ENCODE assay signal across 8 cellular contexts in the genomic region with DNA sequence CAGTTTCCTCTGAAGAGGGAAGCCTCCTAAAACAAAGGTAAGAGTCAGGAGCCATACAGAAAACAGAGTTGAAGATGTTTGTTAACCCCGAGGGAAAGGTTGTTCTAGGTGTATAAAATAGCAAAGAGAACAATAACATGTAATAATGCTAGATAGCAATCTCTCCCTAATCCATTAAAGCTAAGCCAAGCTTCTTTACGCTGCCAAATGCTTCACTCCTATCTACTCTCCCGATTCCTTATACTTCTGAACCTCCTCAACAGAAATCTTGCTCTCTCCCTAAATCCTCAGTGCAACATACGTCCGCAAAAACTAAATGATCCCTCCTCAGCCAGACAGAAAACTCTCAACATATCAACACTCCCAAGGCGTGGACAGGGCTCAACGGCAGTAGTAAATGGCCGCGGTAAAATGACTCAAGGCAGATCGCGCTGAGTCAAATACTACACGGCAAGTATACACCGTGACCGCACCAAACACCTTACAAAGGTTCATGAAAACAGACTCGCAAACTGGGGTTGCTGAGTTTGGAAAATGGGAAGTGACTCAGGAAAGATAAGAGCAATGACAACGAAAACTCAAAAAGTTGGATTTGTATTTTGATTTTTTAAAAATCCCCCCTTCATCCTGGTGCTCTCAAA. TPM values are rescaled to one million over a fixed set of nuclear protein-coding genes. Genes with fewer than 3 reads are reported as not detected.
DNase-seq lines count a peak whose midpoint lies in the region; ATAC-seq and TF ChIP-seq lines count a peak whose summit lies in the region.

No MANE protein-coding gene starts in this region.

- H3K27ac Mint-ChIP-seq in activated naive CD8-positive, alpha-beta T cell treated with anti-CD3 and anti-CD28 coated beads, Interleukin-2, amount 50 U/mL, for 24 hours = peak overlapping the region; percentile 93
- H3K27ac Mint-ChIP-seq in progenitor cell of endocrine pancreas = peak overlapping the region; percentile 95

- TF ChIP-seq CTCF in HL-60 (IDR thresholded peaks at IDR 0.05; ENCODE audit: insufficient read depth, low read length) (no peak), heart right ventricle (IDR thresholded peaks at IDR 0.05) (no peak), progenitor cell of endocrine pancreas (IDR thresholded peaks at IDR 0.05; ENCODE audit: unreplicated experiment) (no peak)

- peaks cover 0 to 42% (median under 1%) of the 10 kb centered on the region in 9 donors for H3K36me3 ChIP-seq in heart right ventricle

- no peaks in the 10 kb centered on the region for H3K9me3 Mint-ChIP-seq in activated naive CD8-positive, alpha-beta T cell treated with anti-CD3 and anti-CD28 coated beads, Interleukin-2, amount 50 U/mL, for 24 hours
- no peaks in the 10 kb centered on the region for H3K9me3 Mint-ChIP-seq in progenitor cell of endocrine pancreas (ENCODE audit: low read depth)

- H3K9me3 ChIP-seq in heart right ventricle = no peaks in the 10 kb centered on the region

- ATAC-seq in GM21360 (IDR thresholded peaks at IDR 0.05; ENCODE audit: unreplicated experiment) (peak; percentile 38), heart right ventricle (peak; percentile 35 to 73 (median 48))
- ATAC-seq in activated naive CD8-positive, alpha-beta T cell treated with anti-CD3 and anti-CD28 coated beads, Interleukin-2, amount 50 U/mL, for 24 hours = peak; percentile 53

- H3K27ac ChIP-seq in HL-60 (replicated peaks) = peak overlapping the region; percentile 73
- peak overlapping the region; percentile 92 to 99 (median 96) for H3K27ac ChIP-seq in heart right ventricle

- intact Hi-C loops in heart right ventricle (cut with DNase I) = loop anchor here in 6 of 10 donors (5.0 to 10.0 kb wide), 2 partner anchors 70 to 213 kb away; a partner anchor contains a TSS

- peaks cover 0 to 41% (median 18%) of the 10 kb centered on the region in 9 donors for H3K4me1 ChIP-seq in heart right ventricle

- 0 to 1% methylated on average over 16 of the region's 16 CpGs for WGBS in heart right ventricle, 2 donors

- H3K36me3 Mint-ChIP-seq in activated naive CD8-positive, alpha-beta T cell treated with anti-CD3 and anti-CD28 coated beads, Interleukin-2, amount 50 U/mL, for 24 hours (ENCODE audit: low read depth) = peaks cover 45% of the 10 kb centered on the region
- H3K36me3 Mint-ChIP-seq in progenitor cell of endocrine pancreas (ENCODE audit: insufficient read depth) = peaks cover 18% of the 10 kb centered on the region

- in situ Hi-C loops in SK-MEL-5 (cut with HindIII; ENCODE audit: low pct_unique_long_range_greater_than_20kb, low sequenced_read_pairs) = no loop called here

- DNase-seq in COR-L47 (lab: John Stamatoyannopoulos, UW) (peak; percentile 43), HL-60 (ENCODE audit: low read depth in 1 of 2, low spot score in 1 of 2) (peak; percentile 17 to 36), SK-MEL-5 (ENCODE audit: low read depth, low spot score) (peak; percentile 39), heart right ventricle (peak; percentile 4 to 26), progenitor cell of endocrine pancreas (ENCODE audit: low spot score, unreplicated experiment) (no peak), NCI-H187 (lab: John Stamatoyannopoulos, UW) (no peak)
- peak; percentile 52 for DNase-seq in activated naive CD8-positive, alpha-beta T cell treated with anti-CD3 and anti-CD28 coated beads, Interleukin-2, amount 50 U/mL, for 24 hours

- H3K4me3 Mint-ChIP-seq in activated naive CD8-positive, alpha-beta T cell treated with anti-CD3 and anti-CD28 coated beads, Interleukin-2, amount 50 U/mL, for 24 hours = peak overlapping the region; percentile 97
- peak overlapping the region; percentile 84 for H3K4me3 Mint-ChIP-seq in progenitor cell of endocrine pancreas (ENCODE audit: low read depth)

- H3K27me3 ChIP-seq in HL-60 (ENCODE audit: insufficient read depth, poor library complexity, severe bottlenecking) (no peaks in the 10 kb centered on the region), heart right ventricle (no peaks in the 10 kb centered on the region)

- peaks cover 67% of the 10 kb centered on the region for H3K4me1 Mint-ChIP-seq in activated naive CD8-positive, alpha-beta T cell treated with anti-CD3 and anti-CD28 coated beads, Interleukin-2, amount 50 U/mL, for 24 hours
- H3K4me1 Mint-ChIP-seq in progenitor cell of endocrine pancreas (ENCODE audit: low read depth) = peaks cover 23% of the 10 kb centered on the region

- no peaks in the 10 kb centered on the region for H3K27me3 Mint-ChIP-seq in activated naive CD8-positive, alpha-beta T cell treated with anti-CD3 and anti-CD28 coated beads, Interleukin-2, amount 50 U/mL, for 24 hours
- H3K27me3 Mint-ChIP-seq in progenitor cell of endocrine pancreas = no peaks in the 10 kb centered on the region

- H3K4me3 ChIP-seq in HL-60 (replicated peaks; ENCODE audit: insufficient read depth, low read length) (peak overlapping the region; percentile 85), heart right ventricle (peak overlapping the region; percentile 67 to 91 (median 78))

RNA-seq across cellular contexts. Expression of a gene that starts 0.7 kb away (rescaled TPM):
- total RNA-seq in SK-MEL-5 (2014; rRNA removed; shearing (Covaris generic)) = 81.5 and 82.6 TPM in 2 replicates
- 63.1 and 81.6 TPM in 2 replicates for polyA plus RNA-seq in SK-MEL-5 (2015; cell fraction: cytosol; rRNA removed)
- 288 and 329 TPM in 2 replicates for polyA plus RNA-seq in SK-MEL-5 (2015; cell fraction: nucleus; rRNA removed)
- total RNA-seq in heart right ventricle (10 to 100 TPM; 58.1 to 99.6 (median 75.5) TPM), progenitor cell of endocrine pancreas (100 and 101 TPM in 2 replicates)
- polyA plus RNA-seq in heart right ventricle = 10 to 100 TPM; 55.6 to 99.9 TPM

RNA-seq across cellular contexts. Expression of a gene that starts 9.8 kb away (rescaled TPM):
- total RNA-seq in SK-MEL-5 (2014; rRNA removed; shearing (Covaris generic)) = not detected in 2 replicates
- not detected in 2 replicates for polyA plus RNA-seq in SK-MEL-5 (2015; cell fraction: cytosol; rRNA removed)
- polyA plus RNA-seq in SK-MEL-5 (2015; cell fraction: nucleus; rRNA removed) = not detected in 2 replicates
- total RNA-seq in heart right ventricle (under 1 TPM in 1 of 10 donors, not detected in 9; 0.21 TPM), progenitor cell of endocrine pancreas (not detected in 2 replicates)
- not detected for polyA plus RNA-seq in heart right ventricle

RNA-seq across cellular contexts. Expression of a gene that starts 24.5 kb away (rescaled TPM):
- not detected in 2 replicates for total RNA-seq in SK-MEL-5 (2014; rRNA removed; shearing (Covaris generic))
- polyA plus RNA-seq in SK-MEL-5 (2015; cell fraction: cytosol; rRNA removed) = not detected in 2 replicates
- not detected in 2 replicates for polyA plus RNA-seq in SK-MEL-5 (2015; cell fraction: nucleus; rRNA removed)
- total RNA-seq in heart right ventricle = not detected
- polyA plus RNA-seq in heart right ventricle = not detected
- total RNA-seq in progenitor cell of endocrine pancreas = not detected in 2 replicates

RNA-seq across cellular contexts. Expression of a gene that starts 59.0 kb away (rescaled TPM):
- not detected in 2 replicates for total RNA-seq in SK-MEL-5 (2014; rRNA removed; shearing (Covaris generic))
- not detected in 2 replicates for polyA plus RNA-seq in SK-MEL-5 (2015; cell fraction: cytosol; rRNA removed)
- polyA plus RNA-seq in SK-MEL-5 (2015; cell fraction: nucleus; rRNA removed) = not detected in 2 replicates
- total RNA-seq in heart right ventricle (not detected), progenitor cell of endocrine pancreas (not detected in 2 replicates)
- not detected for polyA plus RNA-seq in heart right ventricle

Comparison
In these comparisons a context has a peak if more than half of its experiments do, and no peak if none do; other contexts are left out.
1. DNase-seq: peak in COR-L47 (single experiment), HL-60 (2 of 2), SK-MEL-5 (single experiment), activated naive CD8-positive, alpha-beta T cell treated with anti-CD3 and anti-CD28 coated beads, Interleukin-2, amount 50 U/mL, for 24 hours (single experiment) and heart right ventricle (2 of 2); none in progenitor cell of endocrine pancreas (single experiment) and NCI-H187 (0 of 2).
2. Peak in every context shown above with its lines, with median percentiles within 50 percentile points of each other: ATAC-seq.